In genomic region chr14:31487891-31488290, GRCh38 we compare ENCODE assay signal across 20 cellular contexts. TPM values are rescaled to one million over a fixed set of nuclear protein-coding genes. Genes with fewer than 3 reads are reported as not detected.
A peak's percentile ranks its signal among the peaks of the same experiment; 100 is the strongest.
DNase-seq lines count a peak whose midpoint lies in the region; ATAC-seq and TF ChIP-seq lines count a peak whose summit lies in the region.
"Had no signal": no experiment of that assay in that cellular context is flagged by ENCODE, and none has a peak within 500 bp of the region (broad histone marks: within the 10 kb centered on the region; RNA-seq: fewer than 3 reads in every experiment).

Gene GPR33 (minus strand): TSS chr14:31488039. CDS start chr14:31483965, 4,074 bp downstream.

- H3K27ac ChIP-seq in OCI-LY3 (ENCODE audit: low read length) = peak within 1 kb of the TSS; percentile 89
- H3K27ac ChIP-seq in upper lobe of right lung = no peak within 1 kb of the TSS
- H3K27ac ChIP-seq: 22Rv1, C4-2B, KMS-11, PC-9 had no signal

- H3K4me3 Mint-ChIP-seq in memory B cell (no peak within 1 kb of the TSS), endothelial cell (ENCODE audit: unreplicated experiment) (no peak within 1 kb of the TSS)

- H3K9me3 ChIP-seq in OCI-LY3 (ENCODE audit: insufficient read depth, low read length) = 0 out of 2 replicates have a peak, but pooled peaks cover 4% of the 10 kb centered on the region
- H3K9me3 ChIP-seq in upper lobe of right lung = no peaks in the 10 kb centered on the region
- H3K9me3 ChIP-seq: SK-N-SH had no signal

- H3K79me2 ChIP-seq in OCI-LY3 (ENCODE audit: low read length) = no peaks in the 10 kb centered on the region

- H3K27me3 Mint-ChIP-seq in memory B cell (no peaks in the 10 kb centered on the region), endothelial cell (ENCODE audit: unreplicated experiment) (peaks cover 7% of the 10 kb centered on the region)

- H3K9ac ChIP-seq in OCI-LY3 (ENCODE audit: low read length) = peak within 1 kb of the TSS; percentile 56; the same call in 1 of the 2 replicates
- H3K9ac ChIP-seq: KMS-11, SK-N-SH had no signal

- DNase-seq in SIG-M5 treated with dmso at 0.1 percent for 504 hours (lab: John Stamatoyannopoulos, UW; ENCODE audit: unreplicated experiment) (peak; percentile 20), SIG-M5 (lab: John Stamatoyannopoulos, UW) (no peak), memory B cell (ENCODE audit: low spot score in 2 of 2) (no peak), upper lobe of right lung (no peak), SW 1271 (lab: John Stamatoyannopoulos, UW) (no peak), endothelial cell (ENCODE audit: low spot score) (no peak), DMS153 (lab: John Stamatoyannopoulos, UW) (no peak)
- DNase-seq: Calu3, DMS79 treated with DMSO at 0.1 percent for 48 hours, NCI-H2029, NCI-H510A, NCI-H82, PC-9, SK-N-SH had no signal

- H3K36me3 ChIP-seq in OCI-LY3 (replicated peaks; ENCODE audit: low read depth, low read length) = peaks cover 11% of the 10 kb centered on the region
- no peaks in the 10 kb centered on the region for H3K36me3 ChIP-seq in upper lobe of right lung

- H3K27me3 ChIP-seq in OCI-LY3 (ENCODE audit: low read depth, low read length) = no peaks in the 10 kb centered on the region
- peaks cover 3% of the 10 kb centered on the region for H3K27me3 ChIP-seq in upper lobe of right lung

- intact Hi-C loops in upper lobe of right lung (cut with DNase I) = no loop called here

- H3K27ac Mint-ChIP-seq in memory B cell = peak within 1 kb of the TSS; percentile 28
- H3K27ac Mint-ChIP-seq in endothelial cell (ENCODE audit: unreplicated experiment) = no peak within 1 kb of the TSS

- H2AFZ ChIP-seq in OCI-LY3 (ENCODE audit: low read depth, low read length) = no peak within 1 kb of the TSS
- H2AFZ ChIP-seq: PC-9 had no signal

- TF ChIP-seq CTCF in OCI-LY3 (IDR thresholded peaks at IDR 0.05; ENCODE audit: low read depth, low read length) = no peak
- TF ChIP-seq CTCF in upper lobe of right lung (IDR thresholded peaks at IDR 0.05) = no peak
- TF ChIP-seq CTCF in endothelial cell (IDR thresholded peaks at IDR 0.05; ENCODE audit: unreplicated experiment) = no peak

- no peaks in the 10 kb centered on the region for H4K20me1 ChIP-seq in OCI-LY3 (ENCODE audit: insufficient read depth, low read length)

- peak within 1 kb of the TSS; percentile 72 for H3K4me2 ChIP-seq in OCI-LY3 (ENCODE audit: low read length)
- H3K4me2 ChIP-seq: KMS-11, PC-9, SK-N-SH had no signal

- H3K36me3 Mint-ChIP-seq in memory B cell (no peaks in the 10 kb centered on the region), endothelial cell (ENCODE audit: low read depth, unreplicated experiment) (peaks cover 5% of the 10 kb centered on the region)

- H3K4me3 ChIP-seq in OCI-LY3 (ENCODE audit: low read length) = peak within 1 kb of the TSS; percentile 27; the same call in 1 of the 2 replicates
- H3K4me3 ChIP-seq in upper lobe of right lung = no peak within 1 kb of the TSS
- H3K4me3 ChIP-seq: PC-9 had no signal

- ATAC-seq in memory B cell (ENCODE audit: low read depth) (peak; percentile 34), upper lobe of right lung (peak; percentile 39)

- H3K9me3 Mint-ChIP-seq in memory B cell (peaks cover 3% of the 10 kb centered on the region), endothelial cell (ENCODE audit: unreplicated experiment) (no peaks in the 10 kb centered on the region)

- H3K4me1 ChIP-seq in OCI-LY3 (ENCODE audit: low read length) (peaks cover 72% of the 10 kb centered on the region), upper lobe of right lung (peaks cover 4% of the 10 kb centered on the region)

- H3K4me1 Mint-ChIP-seq in memory B cell (peaks cover 36% of the 10 kb centered on the region), endothelial cell (ENCODE audit: unreplicated experiment) (peaks cover 5% of the 10 kb centered on the region)

RNA-seq across cellular contexts. Expression of gene GPR33, which starts in this region (rescaled TPM):
- total RNA-seq in upper lobe of right lung (not detected), endothelial cell (ENCODE audit: unreplicated experiment) (not detected)
- total RNA-seq: Calu3, H1, MCF 10A, PC-9 had no signal

Comparison
In these comparisons a context has a peak if more than half of its experiments do, and no peak if none do; other contexts are left out.
1. Peak in ATAC-seq in upper lobe of right lung; RNA of the gene not detected or under 1 TPM.